Comparison of ENCODE assay signal across 8 cellular contexts in genomic region chr1:84143796-84144565, GRCh38. TPM values are rescaled to one million over a fixed set of nuclear protein-coding genes. Genes with fewer than 3 reads are reported as not detected.
DNase-seq lines count a peak whose midpoint lies in the region; ATAC-seq, FAIRE-seq and TF ChIP-seq lines count a peak whose summit lies in the region.

Gene PRKACB (plus strand): TSS chr1:84144271. CDS start chr1:84144362, 91 bp downstream.

- WGBS in pancreas, 2 donors, result 29 to 41% methylated on average over 2 of the region's 2 CpGs

- peak within 1 kb of the TSS; percentile 49 to 93 for H3K4me3 ChIP-seq in CD4-positive, alpha-beta memory T cell (ENCODE audit: low read length in 2 of 2)
- H3K4me3 ChIP-seq in pancreas, result peak within 1 kb of the TSS in 1 of 4 donors; percentile 25

- peak within 1 kb of the TSS; percentile 91 to 99 (median 97) for H3K27ac Mint-ChIP-seq in CD4-positive, alpha-beta memory T cell

- CTCF ChIA-PET in CD4-positive, alpha-beta memory T cell (lab: Charles Lee; ENCODE audit: partially characterized antibody), result interaction anchor here (0.6 to 7.4 kb wide), 29 partner anchors 10 to 801 kb away, joined by 3 to 266 read pairs (median 5); partner anchors contain the start of genes CTBS, GNG5, RPF1 and SPATA1

- FAIRE-seq in pancreas (lab: Jason Lieb, UNC), result no peak
- FAIRE-seq in HTR-8/SVneo (lab: Jason Lieb, UNC), result no peak

- H3K9me3 Mint-ChIP-seq in CD4-positive, alpha-beta memory T cell, result peaks cover 0 to under 1% (median 0%) of the 10 kb centered on the region in 8 donors

- TF ChIP-seq CTCF in pancreas (IDR thresholded peaks at IDR 0.05), result no peak

- DNase-seq in CD4-positive, alpha-beta memory T cell, result peak; percentile 52 to 68 (median 58)
- DNase-seq in fibroblast of peridontal ligament (ENCODE audit: extremely low read depth) (peak; percentile 30), pancreas (no peak), GM19240 (ENCODE audit: insufficient read length, low spot score) (no peak), HTR-8/SVneo (ENCODE audit: insufficient read length, low spot score) (no peak)

- POLR2A ChIA-PET in CD4-positive, alpha-beta memory T cell (lab: Charles Lee; ENCODE audit: partially characterized antibody), result interaction anchor here (0.6 to 4.3 kb wide), 25 partner anchors 9 to 1132 kb away, joined by 3 to 95 read pairs (median 5); partner anchors contain the start of genes BCL10, CTBS, GNG5 and RPF1

- no peaks in the 10 kb centered on the region for H3K27me3 Mint-ChIP-seq in CD4-positive, alpha-beta memory T cell

- intact Hi-C loops in CD4-positive, alpha-beta memory T cell (cut with micrococcal nuclease), result loop anchor here (1.0 to 10.0 kb wide), 9 partner anchors 37 to 1131 kb away; partner anchors contain the start of genes BCL10, CTBS, GNG5 and RPF1
- intact Hi-C loops in T-helper 2 cell treated with Interferon-gamma antibody and Interleukin-4, amounts not matched to agents 100 ng/mL and 5 ng/mL, for 36 hours (cut with micrococcal nuclease), result loop anchor here (1.0 to 5.0 kb wide), 9 partner anchors 21 to 1113 kb away; partner anchors contain the start of genes C1orf52, CTBS, GNG5 and SPATA1
- intact Hi-C loops in pancreas (cut with DNase I), result loop anchor here in 1 of 3 donors (10.0 kb wide), 1 partner anchor 601 kb away; no protein-coding TSS in a partner anchor

- peaks cover 22 to 57% (median 30%) of the 10 kb centered on the region in 4 donors for H3K4me1 Mint-ChIP-seq in CD4-positive, alpha-beta memory T cell

- peaks cover 44% of the 10 kb centered on the region for H3K4me1 ChIP-seq in CD4-positive, alpha-beta memory T cell (ENCODE audit: insufficient read depth, low read length)
- H3K4me1 ChIP-seq in pancreas, result peaks cover 5 to 35% (median 10%) of the 10 kb centered on the region in 3 donors

- no peaks in the 10 kb centered on the region for H3K9me3 ChIP-seq in CD4-positive, alpha-beta memory T cell (ENCODE audit: control insufficient read depth in 1 of 2, low read length in 2 of 2)
- no peaks in the 10 kb centered on the region for H3K9me3 ChIP-seq in pancreas

- H3K36me3 ChIP-seq in CD4-positive, alpha-beta memory T cell (ENCODE audit: insufficient read depth, low read length), result no peaks in the 10 kb centered on the region
- no peaks in the 10 kb centered on the region for H3K36me3 ChIP-seq in pancreas

- peak within 1 kb of the TSS; percentile 54 for H3K27ac ChIP-seq in CD4-positive, alpha-beta memory T cell (ENCODE audit: low read depth, low read length)
- peak within 1 kb of the TSS in 3 of 4 donors; percentile 9 to 75 (median 74) for H3K27ac ChIP-seq in pancreas

- no peaks in the 10 kb centered on the region for H3K27me3 ChIP-seq in CD4-positive, alpha-beta memory T cell (ENCODE audit: insufficient read depth, low read length)
- H3K27me3 ChIP-seq in pancreas, result no peaks in the 10 kb centered on the region

- H3K4me3 Mint-ChIP-seq in CD4-positive, alpha-beta memory T cell, result peak within 1 kb of the TSS; percentile 94 to 100 (median 98)

- peaks cover 0 to 13% of the 10 kb centered on the region in 2 donors for H3K36me3 Mint-ChIP-seq in CD4-positive, alpha-beta memory T cell

- ATAC-seq in GM19397 (IDR thresholded peaks at IDR 0.05; ENCODE audit: unreplicated experiment) (peak; percentile 95), HG03442 (IDR thresholded peaks at IDR 0.05; ENCODE audit: unreplicated experiment) (peak; percentile 90), pancreas (peak; percentile 48 to 90 (median 82))

RNA-seq across cellular contexts. Expression of gene PRKACB, which starts in this region (rescaled TPM):
- total RNA-seq in CD4-positive, alpha-beta memory T cell, result 100 to 1,000 TPM; 128 to 131 TPM
- polyA plus RNA-seq in CD4-positive, alpha-beta memory T cell, result 100 to 1,000 TPM in 1 of 2 donors, 10 to 100 TPM in 1; 75.8 to 132 TPM
- total RNA-seq in T-helper 2 cell treated with Interferon-gamma antibody and Interleukin-4, amounts not matched to agents 100 ng/mL and 5 ng/mL, for 36 hours, result 79.2 and 79.8 TPM in 2 replicates
- 10 to 100 TPM in 4 of 6 donors, 1 to 10 TPM in 2; 8.0 to 29.7 (median 14.0) TPM for total RNA-seq in pancreas
- 10 to 100 TPM in 1 of 2 donors, 1 to 10 TPM in 1; 7.3 to 21.5 TPM for polyA plus RNA-seq in pancreas

Comparison
In these comparisons a context has a peak if more than half of its experiments do, and no peak if none do; other contexts are left out.
1. DNase-seq: peak in CD4-positive, alpha-beta memory T cell (5 of 5) and fibroblast of peridontal ligament (single experiment); none in pancreas (0 of 6), GM19240 (single experiment) and HTR-8/SVneo (single experiment).
2. Peak in every context shown above with its lines, with median percentiles within 50 percentile points of each other: ATAC-seq.